ENCODE assay signal across 10 cellular contexts in genomic region chr16:17755158-17755557, GRCh38.
"Had no signal": no experiment of that assay in that cellular context is flagged by ENCODE, and none has a peak within 500 bp of the region (broad histone marks: within the 10 kb centered on the region; RNA-seq: fewer than 3 reads in every experiment).

No MANE protein-coding gene starts in this region.

- H3K27ac ChIP-seq: HL-60, KMS-11 had no signal

- H3K9ac ChIP-seq: KMS-11 had no signal

- ATAC-seq: GM23338 had no signal

- H3K4me3 ChIP-seq: GM23338 had no signal

- H3K4me2 ChIP-seq: GM23338, KMS-11 had no signal

- DNase-seq: H9, HCEC 1CT, IMR-90, Karpas-422, KBM-7 had no signal

- FAIRE-seq: H1, H54 had no signal
